4 cellular contexts compared by ENCODE assay signal in genomic region chr19:45334881-45335280, GRCh38. TPM values are rescaled to one million over a fixed set of nuclear protein-coding genes. Genes with fewer than 3 reads are reported as not detected.
"Had no signal": no experiment of that assay in that cellular context is flagged by ENCODE, and none has a peak within 500 bp of the region (broad histone marks: within the 10 kb centered on the region; RNA-seq: fewer than 3 reads in every experiment).

No MANE protein-coding gene starts in this region.

RNA-seq across cellular contexts. Expression of gene KLC3, which starts 5.7 kb away (rescaled TPM):
- polyA plus RNA-seq: IgD-negative memory B cell had no signal

RNA-seq across cellular contexts. Expression of gene CKM, which starts 12.2 kb away (rescaled TPM):
- total RNA-seq: HT-29, HT1080, IMR-90 had no signal
- polyA plus RNA-seq: IgD-negative memory B cell, IMR-90 had no signal
